Comparison of ENCODE assay signal across 9 cellular contexts in genomic region chr9:110126457-110126856, GRCh38.
DNase-seq lines count a peak whose midpoint lies in the region; ATAC-seq and TF ChIP-seq lines count a peak whose summit lies in the region.
"Had no signal": no experiment of that assay in that cellular context is flagged by ENCODE, and none has a peak within 500 bp of the region (broad histone marks: within the 10 kb centered on the region; RNA-seq: fewer than 3 reads in every experiment).

No MANE protein-coding gene starts in this region.

- H3K36me3 ChIP-seq in DND-41 (ENCODE audit: insufficient read depth, low read length) (peaks cover 31% of the 10 kb centered on the region), esophagus muscularis mucosa (no peaks in the 10 kb centered on the region), prostate gland (no peaks in the 10 kb centered on the region)

- peaks cover 96% of the 10 kb centered on the region for H3K79me2 ChIP-seq in DND-41 (ENCODE audit: insufficient read depth, low read length)

- TF ChIP-seq EP300 in esophagus muscularis mucosa (IDR thresholded peaks at IDR 0.05), result no peak

- in situ Hi-C loops in SK-MEL-5 (cut with HindIII; ENCODE audit: low pct_unique_long_range_greater_than_20kb, low sequenced_read_pairs), result no loop called here

- H3K9ac ChIP-seq in DND-41 (ENCODE audit: low read depth, low read length), result peak overlapping the region; percentile 44

- 14% methylated on average over 6 of the region's 6 CpGs for WGBS in esophagus muscularis mucosa
- WGBS in prostate gland, result 73% methylated on average over 6 of the region's 6 CpGs

- no peaks in the 10 kb centered on the region for H3K27me3 ChIP-seq in DND-41 (ENCODE audit: insufficient read depth, low read length, poor library complexity)
- H3K27me3 ChIP-seq in esophagus muscularis mucosa, result no peaks in the 10 kb centered on the region
- H3K27me3 ChIP-seq in prostate gland (replicated peaks; ENCODE audit: insufficient read depth), result no peaks in the 10 kb centered on the region

- TF ChIP-seq POLR2A in esophagus muscularis mucosa (IDR thresholded peaks at IDR 0.05; ENCODE audit: low read depth) (no peak), prostate gland (IDR thresholded peaks at IDR 0.05) (no peak)

- ATAC-seq in DND-41 (ENCODE audit: insufficient read depth, low read depth) (peak; percentile 65), HG03139 (IDR thresholded peaks at IDR 0.05; ENCODE audit: unreplicated experiment) (no peak), GM21360 (IDR thresholded peaks at IDR 0.05; ENCODE audit: unreplicated experiment) (no peak)

- peaks cover 72% of the 10 kb centered on the region for H4K20me1 ChIP-seq in DND-41 (ENCODE audit: insufficient read depth, low read length)

- intact Hi-C loops in esophagus muscularis mucosa (cut with DNase I), result no loop called here
- intact Hi-C loops in prostate gland (cut with DNase I), result no loop called here

- peak; percentile 70 for DNase-seq in DND-41
- DNase-seq in SK-MEL-5 (ENCODE audit: low read depth, low spot score), result peak; percentile 58
- DNase-seq in esophagus muscularis mucosa (ENCODE audit: extremely low spot score), result no peak
- DNase-seq in prostate gland (ENCODE audit: low spot score), result no peak
- no peak for DNase-seq in stimulated activated CD4-positive, alpha-beta T cell treated with anti-CD3 and anti-CD28 coated beads, Interleukin-4, amount 100 ng/mL, for 24 hours
- DNase-seq in HK-2 (ENCODE audit: unreplicated experiment), result no peak
- DNase-seq: NCI-H748 treated with DMSO at 0.1 percent for 48 hours had no signal

- H3K27ac ChIP-seq in DND-41 (ENCODE audit: low read length), result peak overlapping the region; percentile 81
- peak overlapping the region; percentile 86 to 89 (median 88) for H3K27ac ChIP-seq in esophagus muscularis mucosa (replicated peaks in 1 of 4)
- peak overlapping the region; percentile 58 to 65 for H3K27ac ChIP-seq in prostate gland

- TF ChIP-seq CTCF in DND-41 (IDR thresholded peaks at IDR 0.05; ENCODE audit: borderline replicate concordance, extremely low read depth, low read length, poor library complexity, severe bottlenecking) (no peak), esophagus muscularis mucosa (IDR thresholded peaks at IDR 0.05) (no peak), prostate gland (IDR thresholded peaks at IDR 0.05) (no peak)

- H3K4me1 ChIP-seq in DND-41 (ENCODE audit: insufficient read depth, low read length) (peaks cover 70% of the 10 kb centered on the region), esophagus muscularis mucosa (peaks cover 80 to 91% (median 85%) of the 10 kb centered on the region in 4 donors), prostate gland (replicated peaks) (no peaks in the 10 kb centered on the region)

- H3K4me3 ChIP-seq in DND-41 (ENCODE audit: low read depth in 1 of 2, low read length in 2 of 2) (peak overlapping the region in 1 of 2 experiments; percentile 38; a peak in 1 of 4 replicates), esophagus muscularis mucosa (peak overlapping the region; percentile 43 to 55 (median 48)), prostate gland (no peak overlapping the region)

- H3K9me3 ChIP-seq in DND-41 (ENCODE audit: insufficient read depth, low read length, severe bottlenecking) (no peaks in the 10 kb centered on the region), esophagus muscularis mucosa (no peaks in the 10 kb centered on the region), prostate gland (no peaks in the 10 kb centered on the region)

- H3K4me2 ChIP-seq in DND-41 (ENCODE audit: insufficient read depth, low read length), result peak overlapping the region; percentile 65

- no peak overlapping the region for H2AFZ ChIP-seq in DND-41 (ENCODE audit: low read depth, low read length)

Comparison
In these comparisons a context has a peak if more than half of its experiments do, and no peak if none do; other contexts are left out.
1. DNase-seq: peak in DND-41 (single experiment) and SK-MEL-5 (single experiment); none in esophagus muscularis mucosa (single experiment), prostate gland (single experiment), stimulated activated CD4-positive, alpha-beta T cell treated with anti-CD3 and anti-CD28 coated beads, Interleukin-4, amount 100 ng/mL, for 24 hours (single experiment) and HK-2 (single experiment).
2. H3K4me3 ChIP-seq: peak in esophagus muscularis mucosa (4 of 4); none in prostate gland (0 of 2).
3. Peak in every context shown above with its lines, with median percentiles within 50 percentile points of each other: H3K27ac ChIP-seq.